13 cellular contexts compared by ENCODE assay signal in the genomic region with DNA sequence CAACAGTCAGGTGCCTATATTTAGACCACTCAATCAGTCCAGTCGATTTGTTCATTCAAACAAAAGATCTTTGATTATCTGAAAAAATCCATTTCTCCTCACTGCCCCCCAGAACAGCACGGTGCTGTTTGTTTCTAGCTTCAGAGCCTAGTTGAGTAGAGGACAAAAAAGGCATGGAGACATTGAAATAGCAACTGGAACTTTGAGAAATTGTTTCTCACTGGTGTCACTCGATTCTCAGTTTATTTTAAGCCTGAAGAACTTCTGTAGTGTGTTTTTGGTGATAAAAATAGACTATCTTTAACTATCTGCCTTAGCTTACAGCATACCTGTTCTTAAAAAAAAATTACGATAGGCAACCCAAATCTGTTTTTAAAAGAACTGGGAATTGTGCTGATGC.
A peak's percentile ranks its signal among the peaks of the same experiment; 100 is the strongest.
DNase-seq lines count a peak whose midpoint lies in the region; ATAC-seq and TF ChIP-seq lines count a peak whose summit lies in the region.
"Had no signal": no experiment of that assay in that cellular context is flagged by ENCODE, and none has a peak within 500 bp of the region (broad histone marks: within the 10 kb centered on the region; RNA-seq: fewer than 3 reads in every experiment).

No MANE protein-coding gene starts in this region.

- peaks cover 2% of the 10 kb centered on the region for H3K36me3 Mint-ChIP-seq in T-helper 17 cell (ENCODE audit: low read depth)

- POLR2A ChIA-PET in SK-N-SH (lab: Yijun Ruan, JAX) = no interaction called here

- ATAC-seq in SK-N-SH treated with all-trans-retinoic acid at 6 μM for 48 hours (no peak), T-helper 17 cell (no peak), heart right ventricle (peak in 3 of 8 donors; percentile 10 to 26 (median 12)), GM19328 (IDR thresholded peaks at IDR 0.05; ENCODE audit: unreplicated experiment) (no peak), HG03108 (IDR thresholded peaks at IDR 0.05; ENCODE audit: unreplicated experiment) (no peak), HG02885 (IDR thresholded peaks at IDR 0.05; ENCODE audit: poor library complexity, unreplicated experiment) (no peak)

- no peak overlapping the region for H3K9ac ChIP-seq in SK-N-SH

- H2AFZ ChIP-seq in SK-N-SH (ENCODE audit: low read depth) = no peak overlapping the region

- no peak for TF ChIP-seq CTCF in SK-N-SH (IDR thresholded peaks at IDR 0.05)
- TF ChIP-seq CTCF in heart right ventricle (IDR thresholded peaks at IDR 0.05) = no peak

- peaks cover 100% of the 10 kb centered on the region for H3K79me2 ChIP-seq in SK-N-SH (ENCODE audit: insufficient read depth)

- TF ChIP-seq RAD21 in SK-N-SH (IDR thresholded peaks at IDR 0.05; ENCODE audit: low read length) = no peak

- no peaks in the 10 kb centered on the region for H3K9me2 ChIP-seq in SK-N-SH

- peaks cover 77% of the 10 kb centered on the region for H4K20me1 ChIP-seq in SK-N-SH (ENCODE audit: insufficient read depth)

- H3K4me3 Mint-ChIP-seq in T-helper 17 cell = no peak overlapping the region
- H3K4me3 Mint-ChIP-seq: activated CD4-positive, alpha-beta T cell treated with anti-CD3 and anti-CD28 coated beads, Interleukin-2, amount 10 ng/mL, durations not matched to agents 7 days and 5 days had no signal

- DNase-seq in SK-N-SH = no peak
- DNase-seq in T-helper 17 cell = no peak
- no peak for DNase-seq in heart right ventricle
- DNase-seq in substantia nigra (lab: John Stamatoyannopoulos, UW) = no peak
- DNase-seq: 8988T; activated CD4-positive, alpha-beta T cell treated with anti-CD3 and anti-CD28 coated beads, Interleukin-2, amount 10 ng/mL, durations not matched to agents 7 days and 5 days; activated naive CD4-positive, alpha-beta T cell; DMS153; NCI-H2171 had no signal

- H3K27ac Mint-ChIP-seq in T-helper 17 cell = peak overlapping the region; percentile 47
- H3K27ac Mint-ChIP-seq: activated CD4-positive, alpha-beta T cell treated with anti-CD3 and anti-CD28 coated beads, Interleukin-2, amount 10 ng/mL, durations not matched to agents 7 days and 5 days had no signal

- peaks cover 0 to 5% of the 10 kb centered on the region in 2 experiments for H3K36me3 ChIP-seq in SK-N-SH (replicated peaks in 1 of 2; ENCODE audit: control insufficient read depth in 1 of 2, insufficient read depth in 2 of 2, low read length in 1 of 2)
- peaks cover 0 to 6% (median 0%) of the 10 kb centered on the region in 9 donors for H3K36me3 ChIP-seq in heart right ventricle

- no peaks in the 10 kb centered on the region for H3K27me3 Mint-ChIP-seq in T-helper 17 cell
- H3K27me3 Mint-ChIP-seq: activated CD4-positive, alpha-beta T cell treated with anti-CD3 and anti-CD28 coated beads, Interleukin-2, amount 10 ng/mL, durations not matched to agents 7 days and 5 days had no signal

- H3K4me1 Mint-ChIP-seq in T-helper 17 cell = peaks cover 44% of the 10 kb centered on the region

- 76% methylated on average over 4 of the region's 4 CpGs for WGBS in SK-N-SH (ENCODE audit: low lambda C conversion rate)
- 35 to 42% methylated on average over 4 of the region's 4 CpGs for WGBS in heart right ventricle, 2 donors

- H3K4me3 ChIP-seq in SK-N-SH (ENCODE audit: low read depth in 2 of 2, low read length in 1 of 2) (no peak overlapping the region), heart right ventricle (no peak overlapping the region)

- TF ChIP-seq EP300 in SK-N-SH (IDR thresholded peaks at IDR 0.05; ENCODE audit: borderline replicate concordance in 1 of 2, low read depth in 1 of 2, low read length in 1 of 2) = no peak

- H3K27ac ChIP-seq in SK-N-SH (ENCODE audit: low read depth in 2 of 2, low read length in 1 of 2) = peak overlapping the region; percentile 36 to 67; a peak in 2 of 4 replicates
- peak overlapping the region in 8 of 10 donors; percentile 34 to 80 (median 58) for H3K27ac ChIP-seq in heart right ventricle
- peak overlapping the region; percentile 84 for H3K27ac ChIP-seq in substantia nigra (ENCODE audit: low read depth, low read length, poor library complexity, severe bottlenecking)

- peak overlapping the region; percentile 28; the same call in 1 of the 2 replicates for H3K4me2 ChIP-seq in SK-N-SH

- H3K27me3 ChIP-seq in SK-N-SH (ENCODE audit: insufficient read depth) (no peaks in the 10 kb centered on the region), heart right ventricle (no peaks in the 10 kb centered on the region)

- H3K9me3 ChIP-seq in SK-N-SH = no peaks in the 10 kb centered on the region
- no peaks in the 10 kb centered on the region for H3K9me3 ChIP-seq in T-helper 17 cell (ENCODE audit: control insufficient read depth, low read length, poor library complexity, severe bottlenecking)
- H3K9me3 ChIP-seq in heart right ventricle = no peaks in the 10 kb centered on the region

- peaks cover 16 to 58% of the 10 kb centered on the region in 2 experiments for H3K4me1 ChIP-seq in SK-N-SH (ENCODE audit: control insufficient read depth in 1 of 2, insufficient read depth in 2 of 2, low read depth in 1 of 2, low read length in 1 of 2)
- H3K4me1 ChIP-seq in heart right ventricle = peaks cover 13 to 97% (median 83%) of the 10 kb centered on the region in 9 donors

- CTCF ChIA-PET in SK-N-SH (lab: Yijun Ruan, JAX) = interaction anchor here (1.3 to 2.0 kb wide), 2 partner anchors 63 to 108 kb away, joined by 3 to 11 read pairs; no protein-coding TSS in a partner anchor

- peaks cover 52% of the 10 kb centered on the region for H3F3A ChIP-seq in SK-N-SH (replicated peaks; ENCODE audit: insufficient read depth)

- intact Hi-C loops in heart right ventricle (cut with DNase I) = loop anchor here in 7 of 10 donors (5.0 to 10.0 kb wide), 5 partner anchors 39 to 66 kb away; a partner anchor contains a TSS

TF ChIP-seq in SK-N-SH, 30 proteins besides CTCF, POLR2A, EP300 and RAD21:
- TF ChIP-seq RXRA (IDR thresholded peaks at IDR 0.05; ENCODE audit: borderline replicate concordance, low read depth) = no peak
- TF ChIP-seq NRF1 (IDR thresholded peaks at IDR 0.05; ENCODE audit: low read depth, low read length) = no peak
- no peak for TF ChIP-seq GATA2 (CRISPR knock-in tag; IDR thresholded peaks at IDR 0.05)
- no peak for TF ChIP-seq FOXJ3 (CRISPR knock-in tag; IDR thresholded peaks at IDR 0.05)
- TF ChIP-seq SIN3A (IDR thresholded peaks at IDR 0.05; ENCODE audit: borderline replicate concordance, low read depth, low read length) = no peak
- TF ChIP-seq GABPA (IDR thresholded peaks at IDR 0.05; ENCODE audit: low read depth) = no peak
- TF ChIP-seq JUND (IDR thresholded peaks at IDR 0.05) = no peak
- no peak for TF ChIP-seq EZH2phosphoT487 (IDR thresholded peaks at IDR 0.05; ENCODE audit: borderline replicate concordance, low read depth)
- TF ChIP-seq, protein P1, sequence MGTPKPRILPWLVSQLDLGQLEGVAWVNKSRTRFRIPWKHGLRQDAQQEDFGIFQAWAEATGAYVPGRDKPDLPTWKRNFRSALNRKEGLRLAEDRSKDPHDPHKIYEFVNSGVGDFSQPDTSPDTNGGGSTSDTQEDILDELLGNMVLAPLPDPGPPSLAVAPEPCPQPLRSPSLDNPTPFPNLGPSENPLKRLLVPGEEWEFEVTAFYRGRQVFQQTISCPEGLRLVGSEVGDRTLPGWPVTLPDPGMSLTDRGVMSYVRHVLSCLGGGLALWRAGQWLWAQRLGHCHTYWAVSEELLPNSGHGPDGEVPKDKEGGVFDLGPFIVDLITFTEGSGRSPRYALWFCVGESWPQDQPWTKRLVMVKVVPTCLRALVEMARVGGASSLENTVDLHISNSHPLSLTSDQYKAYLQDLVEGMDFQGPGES (IDR thresholded peaks at IDR 0.05; ENCODE audit: low read depth, low read length) = no peak
- TF ChIP-seq MEF2A (IDR thresholded peaks at IDR 0.05; ENCODE audit: borderline replicate concordance, low read depth) = no peak

TF ChIP-seq in SK-N-SH treated with all-trans-retinoic acid at 6 μM for 48 hours, 23 proteins besides CTCF, POLR2A, EP300 and RAD21:
- TF ChIP-seq RARB (CRISPR knock-in tag; IDR thresholded peaks at IDR 0.05) = no peak
- no peak for TF ChIP-seq TCF4 (CRISPR knock-in tag; IDR thresholded peaks at IDR 0.05; ENCODE audit: borderline replicate concordance)
- TF ChIP-seq BACH2 (CRISPR knock-in tag; IDR thresholded peaks at IDR 0.05; ENCODE audit: borderline replicate concordance) = no peak
- TF ChIP-seq ZFP3 (CRISPR knock-in tag; IDR thresholded peaks at IDR 0.05) = no peak
- TF ChIP-seq, protein P2, sequence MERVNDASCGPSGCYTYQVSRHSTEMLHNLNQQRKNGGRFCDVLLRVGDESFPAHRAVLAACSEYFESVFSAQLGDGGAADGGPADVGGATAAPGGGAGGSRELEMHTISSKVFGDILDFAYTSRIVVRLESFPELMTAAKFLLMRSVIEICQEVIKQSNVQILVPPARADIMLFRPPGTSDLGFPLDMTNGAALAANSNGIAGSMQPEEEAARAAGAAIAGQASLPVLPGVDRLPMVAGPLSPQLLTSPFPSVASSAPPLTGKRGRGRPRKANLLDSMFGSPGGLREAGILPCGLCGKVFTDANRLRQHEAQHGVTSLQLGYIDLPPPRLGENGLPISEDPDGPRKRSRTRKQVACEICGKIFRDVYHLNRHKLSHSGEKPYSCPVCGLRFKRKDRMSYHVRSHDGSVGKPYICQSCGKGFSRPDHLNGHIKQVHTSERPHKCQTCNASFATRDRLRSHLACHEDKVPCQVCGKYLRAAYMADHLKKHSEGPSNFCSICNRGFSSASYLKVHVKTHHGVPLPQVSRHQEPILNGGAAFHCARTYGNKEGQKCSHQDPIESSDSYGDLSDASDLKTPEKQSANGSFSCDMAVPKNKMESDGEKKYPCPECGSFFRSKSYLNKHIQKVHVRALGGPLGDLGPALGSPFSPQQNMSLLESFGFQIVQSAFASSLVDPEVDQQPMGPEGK (CRISPR knock-in tag; IDR thresholded peaks at IDR 0.05; ENCODE audit: borderline replicate concordance) = no peak
- no peak for TF ChIP-seq ARNTL (CRISPR knock-in tag; IDR thresholded peaks at IDR 0.05; ENCODE audit: borderline replicate concordance, low read depth)
- no peak for TF ChIP-seq PPARA (CRISPR knock-in tag; IDR thresholded peaks at IDR 0.05; ENCODE audit: borderline replicate concordance)
- no peak for TF ChIP-seq ZNF70 (CRISPR knock-in tag; IDR thresholded peaks at IDR 0.05)
- no peak for TF ChIP-seq SNAI2 (CRISPR knock-in tag; IDR thresholded peaks at IDR 0.05)
